In the genomic region with DNA sequence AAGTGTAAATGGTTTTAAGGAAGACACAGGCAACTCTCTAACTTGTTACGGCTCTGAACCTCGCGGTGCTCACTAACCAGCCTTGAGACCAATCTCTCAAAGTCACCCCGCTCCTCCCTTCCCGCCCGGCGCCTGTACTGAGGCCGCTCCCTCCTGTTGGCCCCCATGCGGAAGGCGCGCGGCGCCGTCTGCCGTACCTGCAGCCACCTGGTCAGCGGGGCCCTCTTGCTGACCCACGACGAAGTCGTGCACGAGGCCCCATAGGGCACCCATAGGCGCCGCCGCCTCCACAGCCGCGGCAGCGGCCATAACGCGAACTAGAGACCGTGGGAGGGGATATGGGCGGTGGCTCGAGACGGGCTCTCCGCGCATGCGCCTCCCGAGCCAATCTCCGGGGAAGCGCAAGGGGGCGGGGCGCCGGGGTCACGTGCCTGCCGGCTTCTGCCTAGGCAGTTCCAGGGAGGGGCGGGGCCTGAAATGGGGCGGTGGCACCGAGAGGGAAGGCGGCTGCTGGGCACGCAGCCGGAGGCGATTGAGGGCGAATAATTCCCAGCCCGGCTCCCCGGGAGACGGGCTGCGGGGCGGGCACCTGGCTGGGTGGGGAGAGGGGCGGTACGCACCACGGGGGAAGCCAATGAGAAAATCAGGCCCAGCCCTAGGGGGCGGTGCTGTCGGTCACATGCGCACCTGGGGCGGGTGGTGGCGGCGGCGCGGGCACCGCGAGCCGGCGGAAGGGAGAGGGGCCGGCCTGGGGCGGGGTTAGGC, we compare ENCODE assay signal across 8 cellular contexts. TPM values are rescaled to one million over a fixed set of nuclear protein-coding genes. Genes with fewer than 3 reads are reported as not detected.
DNase-seq lines count a peak whose midpoint lies in the region; ATAC-seq and TF ChIP-seq lines count a peak whose summit lies in the region.

A gene with protein sequence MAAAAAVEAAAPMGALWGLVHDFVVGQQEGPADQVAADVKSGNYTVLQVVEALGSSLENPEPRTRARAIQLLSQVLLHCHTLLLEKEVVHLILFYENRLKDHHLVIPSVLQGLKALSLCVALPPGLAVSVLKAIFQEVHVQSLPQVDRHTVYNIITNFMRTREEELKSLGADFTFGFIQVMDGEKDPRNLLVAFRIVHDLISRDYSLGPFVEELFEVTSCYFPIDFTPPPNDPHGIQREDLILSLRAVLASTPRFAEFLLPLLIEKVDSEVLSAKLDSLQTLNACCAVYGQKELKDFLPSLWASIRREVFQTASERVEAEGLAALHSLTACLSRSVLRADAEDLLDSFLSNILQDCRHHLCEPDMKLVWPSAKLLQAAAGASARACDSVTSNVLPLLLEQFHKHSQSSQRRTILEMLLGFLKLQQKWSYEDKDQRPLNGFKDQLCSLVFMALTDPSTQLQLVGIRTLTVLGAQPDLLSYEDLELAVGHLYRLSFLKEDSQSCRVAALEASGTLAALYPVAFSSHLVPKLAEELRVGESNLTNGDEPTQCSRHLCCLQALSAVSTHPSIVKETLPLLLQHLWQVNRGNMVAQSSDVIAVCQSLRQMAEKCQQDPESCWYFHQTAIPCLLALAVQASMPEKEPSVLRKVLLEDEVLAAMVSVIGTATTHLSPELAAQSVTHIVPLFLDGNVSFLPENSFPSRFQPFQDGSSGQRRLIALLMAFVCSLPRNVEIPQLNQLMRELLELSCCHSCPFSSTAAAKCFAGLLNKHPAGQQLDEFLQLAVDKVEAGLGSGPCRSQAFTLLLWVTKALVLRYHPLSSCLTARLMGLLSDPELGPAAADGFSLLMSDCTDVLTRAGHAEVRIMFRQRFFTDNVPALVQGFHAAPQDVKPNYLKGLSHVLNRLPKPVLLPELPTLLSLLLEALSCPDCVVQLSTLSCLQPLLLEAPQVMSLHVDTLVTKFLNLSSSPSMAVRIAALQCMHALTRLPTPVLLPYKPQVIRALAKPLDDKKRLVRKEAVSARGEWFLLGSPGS (minus strand): TSS at position 347 of the 765 bp plus-strand sequence. CDS start 38 bp downstream, at position 309.

- H3K36me3 ChIP-seq in BJ (ENCODE audit: control insufficient read depth, insufficient read depth, low read length) = peaks cover 1% of the 10 kb centered on the region; the same call in 1 of the 2 replicates

- no peaks in the 10 kb centered on the region for H3K9me3 Mint-ChIP-seq in activated CD4-positive, alpha-beta T cell treated with anti-CD3 and anti-CD28 coated beads, Interleukin-2, amount 10 ng/mL, durations not matched to agents 24 days and 14 days

- peaks cover 33% of the 10 kb centered on the region for H3K27me3 Mint-ChIP-seq in activated CD4-positive, alpha-beta T cell treated with anti-CD3 and anti-CD28 coated beads, Interleukin-2, amount 10 ng/mL, durations not matched to agents 24 days and 14 days

- CTCF ChIA-PET in BJ (lab: Yijun Ruan, JAX) = interaction anchor here (0.6 to 2.4 kb wide), 6 partner anchors 24 to 851 kb away, joined by 3 to 10 read pairs (median 4); no protein-coding TSS in a partner anchor

- intact Hi-C loops in activated CD4-positive, alpha-beta T cell treated with anti-CD3 and anti-CD28 coated beads, Interleukin-2, amount 10 ng/mL, durations not matched to agents 24 days and 14 days (cut with micrococcal nuclease) = loop anchor here (1.0 to 10.0 kb wide), 10 partner anchors 45 to 663 kb away; partner anchors contain the start of genes ARHGAP19, AVPI1, EXOSC1 and FRAT1

- TF ChIP-seq CTCF in BJ (IDR thresholded peaks at IDR 0.05; ENCODE audit: insufficient read depth, low read depth, low read length) (no peak), coronary artery (IDR thresholded peaks at IDR 0.05) (no peak)

- H3K27ac Mint-ChIP-seq in activated CD4-positive, alpha-beta T cell treated with anti-CD3 and anti-CD28 coated beads, Interleukin-2, amount 10 ng/mL, durations not matched to agents 24 days and 14 days = peak within 1 kb of the TSS; percentile 100

- DNase-seq in BJ (ENCODE audit: low read depth) (peak; percentile 94), NCI-H526 treated with DMSO at 0.1 percent for 48 hours (lab: John Stamatoyannopoulos, UW) (peak; percentile 96), coronary artery (ENCODE audit: low spot score) (peak; percentile 100), left lobe of liver (ENCODE audit: low spot score) (peak; percentile 100)
- peak; percentile 100 for DNase-seq in activated CD4-positive, alpha-beta T cell treated with anti-CD3 and anti-CD28 coated beads, Interleukin-2, amount 10 ng/mL, durations not matched to agents 24 days and 14 days
- DNase-seq in stimulated activated CD4-positive, alpha-beta T cell treated with anti-CD3 and anti-CD28 coated beads, Interleukin-2, amount 100 ng/mL, for 4 hours (ENCODE audit: low read depth) = peak; percentile 99

- peaks cover 38% of the 10 kb centered on the region for H3K4me1 Mint-ChIP-seq in activated CD4-positive, alpha-beta T cell treated with anti-CD3 and anti-CD28 coated beads, Interleukin-2, amount 10 ng/mL, durations not matched to agents 24 days and 14 days

- POLR2A ChIA-PET in BJ (lab: Charles Lee) = interaction anchor here (0.6 to 1.1 kb wide), 5 partner anchors 10 to 44 kb away, joined by 3 to 9 read pairs (median 5); no protein-coding TSS in a partner anchor

- H3K27me3 ChIP-seq in BJ (ENCODE audit: control insufficient read depth, insufficient read depth, low read length) = no peaks in the 10 kb centered on the region

- H3K27ac ChIP-seq in coronary artery = peak within 1 kb of the TSS; percentile 66 to 95

- peak within 1 kb of the TSS; percentile 94 for H3K4me3 Mint-ChIP-seq in activated CD4-positive, alpha-beta T cell treated with anti-CD3 and anti-CD28 coated beads, Interleukin-2, amount 10 ng/mL, durations not matched to agents 24 days and 14 days

- H3K36me3 Mint-ChIP-seq in activated CD4-positive, alpha-beta T cell treated with anti-CD3 and anti-CD28 coated beads, Interleukin-2, amount 10 ng/mL, durations not matched to agents 24 days and 14 days (ENCODE audit: low read depth) = peaks cover 21% of the 10 kb centered on the region

- peak; percentile 95 for ATAC-seq in GM19324 (IDR thresholded peaks at IDR 0.05; ENCODE audit: low FRiP score, unreplicated experiment)
- ATAC-seq in HG03469 (IDR thresholded peaks at IDR 0.05; ENCODE audit: unreplicated experiment) = peak; percentile 78
- ATAC-seq in left lobe of liver = peak; percentile 88

- peak within 1 kb of the TSS; percentile 74 for H3K4me3 ChIP-seq in BJ (ENCODE audit: low read depth, low read length)
- H3K4me3 ChIP-seq in coronary artery = peak within 1 kb of the TSS; percentile 85

RNA-seq across cellular contexts. Expression of the gene that starts here (rescaled TPM):
- polyA plus RNA-seq in BJ (2011; rRNA removed) = 71.1 and 97.5 TPM in 2 replicates
- polyA minus RNA-seq in BJ (2011; rRNA and poly(A)+ RNA removed) = 70.5 and 130 TPM in 2 replicates
- 100 and 103 TPM in 2 replicates for total RNA-seq in activated CD4-positive, alpha-beta T cell treated with anti-CD3 and anti-CD28 coated beads, Interleukin-2, amount 10 ng/mL, durations not matched to agents 24 days and 14 days
- 20.7 TPM for total RNA-seq in left lobe of liver

Comparison
In these comparisons a context has a peak if more than half of its experiments do, and no peak if none do; other contexts are left out.
1. Peak in every context shown above with its lines: DNase-seq, ATAC-seq, H3K4me3 ChIP-seq and H3K27ac ChIP-seq.